9 cellular contexts compared by ENCODE assay signal in the genomic region with DNA sequence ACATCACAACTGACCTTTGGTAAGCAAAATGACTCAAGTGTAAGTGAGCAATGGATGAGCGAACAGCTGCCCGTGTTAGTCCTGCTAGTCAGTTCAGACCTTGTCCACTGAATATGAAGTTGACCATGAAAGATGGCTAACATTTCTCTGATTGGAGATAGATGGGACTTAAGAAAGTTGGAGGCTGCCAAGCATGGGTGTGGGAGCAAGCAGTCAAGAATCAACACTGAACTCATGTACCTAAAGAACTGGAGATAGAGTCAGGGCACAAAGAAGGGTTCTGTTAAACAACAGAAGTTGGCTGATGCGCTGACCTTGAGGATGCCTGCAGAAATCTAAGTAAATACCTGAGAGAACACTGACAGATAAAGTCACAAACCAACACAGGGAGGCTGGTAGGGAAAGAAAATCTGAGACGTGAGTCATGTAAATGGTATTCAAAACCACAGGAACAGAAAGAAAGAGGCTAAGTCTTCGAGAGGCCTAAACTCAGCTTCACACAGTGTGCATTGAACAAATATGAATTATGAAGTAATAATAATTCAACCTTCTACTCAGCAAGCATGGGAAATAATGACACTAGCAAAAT. TPM values are rescaled to one million over a fixed set of nuclear protein-coding genes. Genes with fewer than 3 reads are reported as not detected.
DNase-seq lines count a peak whose midpoint lies in the region; ATAC-seq and TF ChIP-seq lines count a peak whose summit lies in the region.
"Had no signal": no experiment of that assay in that cellular context is flagged by ENCODE, and none has a peak within 500 bp of the region (broad histone marks: within the 10 kb centered on the region; RNA-seq: fewer than 3 reads in every experiment).

No MANE protein-coding gene starts in this region.

- peak; percentile 70 for ATAC-seq in activated T-helper 17 cell treated with anti-CD3 and anti-CD28 coated beads, Interleukin-2, amount 50 U/mL, for 72 hours (replicated peaks)

- peak overlapping the region; percentile 81 for H3K27ac ChIP-seq in hepatocyte

- H3K27ac Mint-ChIP-seq in activated T-helper 17 cell treated with anti-CD3 and anti-CD28 coated beads, Interleukin-2, amount 50 U/mL, for 72 hours = no peak overlapping the region

- WGBS in hepatocyte (ENCODE audit: low lambda C conversion rate, missing lambda C conversion rate) = 50% methylated on average over 5 of the region's 5 CpGs

- H4K20me1 ChIP-seq in hepatocyte (ENCODE audit: insufficient read depth, poor library complexity, severe bottlenecking) = no peaks in the 10 kb centered on the region

- no peak overlapping the region for H2AFZ ChIP-seq in hepatocyte

- no peak overlapping the region for H3K4me3 Mint-ChIP-seq in activated T-helper 17 cell treated with anti-CD3 and anti-CD28 coated beads, Interleukin-2, amount 50 U/mL, for 72 hours

- H3K79me2 ChIP-seq in hepatocyte = peaks cover 5% of the 10 kb centered on the region

- H3K9me3 ChIP-seq in hepatocyte (ENCODE audit: low read depth) = no peaks in the 10 kb centered on the region

- H3K9me3 Mint-ChIP-seq in activated T-helper 17 cell treated with anti-CD3 and anti-CD28 coated beads, Interleukin-2, amount 50 U/mL, for 72 hours = no peaks in the 10 kb centered on the region

- H3K4me1 Mint-ChIP-seq in activated T-helper 17 cell treated with anti-CD3 and anti-CD28 coated beads, Interleukin-2, amount 50 U/mL, for 72 hours = peaks cover 6% of the 10 kb centered on the region

- H3K4me2 ChIP-seq in hepatocyte = peak overlapping the region; percentile 14

- no peaks in the 10 kb centered on the region for H3K9me2 ChIP-seq in hepatocyte (replicated peaks; ENCODE audit: insufficient read depth)

- no peak overlapping the region for H3K4me3 ChIP-seq in hepatocyte

- TF ChIP-seq CTCF in hepatocyte (IDR thresholded peaks at IDR 0.05; ENCODE audit: poor library complexity) = no peak

- DNase-seq in HS-5 (ENCODE audit: low read depth) (peak; percentile 91), hepatocyte (ENCODE audit: low spot score) (peak; percentile 76), stromal cell of bone marrow (ENCODE audit: low read depth) (peak; percentile 87), cerebellum (ENCODE audit: low spot score) (no peak), DMS53 (lab: John Stamatoyannopoulos, UW) (no peak)
- DNase-seq in activated naive CD4-positive, alpha-beta T cell (lab: John Stamatoyannopoulos, UW) = no peak
- DNase-seq: activated CD4-positive, alpha-beta T cell treated with anti-CD3 and anti-CD28 coated beads for 1 hour; midbrain had no signal

- peaks cover 50% of the 10 kb centered on the region for H3K36me3 Mint-ChIP-seq in activated T-helper 17 cell treated with anti-CD3 and anti-CD28 coated beads, Interleukin-2, amount 50 U/mL, for 72 hours (ENCODE audit: low read depth)

- H3K27me3 Mint-ChIP-seq in activated T-helper 17 cell treated with anti-CD3 and anti-CD28 coated beads, Interleukin-2, amount 50 U/mL, for 72 hours = no peaks in the 10 kb centered on the region

- peaks cover 19% of the 10 kb centered on the region for H3K4me1 ChIP-seq in hepatocyte (ENCODE audit: insufficient read depth)

- H3K36me3 ChIP-seq in hepatocyte (replicated peaks; ENCODE audit: insufficient read depth, low read depth) = no peaks in the 10 kb centered on the region

- no peaks in the 10 kb centered on the region for H3K27me3 ChIP-seq in hepatocyte

RNA-seq across cellular contexts. Expression of a gene that starts 30.7 kb away (rescaled TPM):
- total RNA-seq in activated T-helper 17 cell treated with anti-CD3 and anti-CD28 coated beads, Interleukin-2, amount 50 U/mL, for 72 hours = under 1 TPM; 0.19 to 0.45 TPM
- 115 and 137 TPM in 2 replicates for total RNA-seq in hepatocyte
- polyA plus RNA-seq in hepatocyte = 123 and 166 TPM in 2 replicates
- total RNA-seq in cerebellum = 2.3 TPM

RNA-seq across cellular contexts. Expression of a gene that starts 48.4 kb away (rescaled TPM):
- total RNA-seq in activated T-helper 17 cell treated with anti-CD3 and anti-CD28 coated beads, Interleukin-2, amount 50 U/mL, for 72 hours = 10 to 100 TPM; 14.0 to 16.0 TPM
- total RNA-seq in hepatocyte (51.7 and 61.2 TPM in 2 replicates), cerebellum (45.7 TPM)
- polyA plus RNA-seq in hepatocyte = 14.2 and 15.6 TPM in 2 replicates

Comparison
In these comparisons a context has a peak if more than half of its experiments do, and no peak if none do; other contexts are left out.
1. DNase-seq: peak in HS-5 (single experiment), hepatocyte (single experiment) and stromal cell of bone marrow (single experiment); none in cerebellum (single experiment), activated naive CD4-positive, alpha-beta T cell (0 of 4) and DMS53 (single experiment).
2. RNA of a gene that starts 30.7 kb away (total RNA-seq): 115 to 137 TPM in hepatocyte; 2.3 TPM in cerebellum (single experiment) and 0.19 to 0.45 TPM in activated T-helper 17 cell treated with anti-CD3 and anti-CD28 coated beads, Interleukin-2, amount 50 U/mL, for 72 hours; every median in the first group is over 10 times any median in the second.